ENCODE assay signal across 11 cellular contexts in the genomic region with DNA sequence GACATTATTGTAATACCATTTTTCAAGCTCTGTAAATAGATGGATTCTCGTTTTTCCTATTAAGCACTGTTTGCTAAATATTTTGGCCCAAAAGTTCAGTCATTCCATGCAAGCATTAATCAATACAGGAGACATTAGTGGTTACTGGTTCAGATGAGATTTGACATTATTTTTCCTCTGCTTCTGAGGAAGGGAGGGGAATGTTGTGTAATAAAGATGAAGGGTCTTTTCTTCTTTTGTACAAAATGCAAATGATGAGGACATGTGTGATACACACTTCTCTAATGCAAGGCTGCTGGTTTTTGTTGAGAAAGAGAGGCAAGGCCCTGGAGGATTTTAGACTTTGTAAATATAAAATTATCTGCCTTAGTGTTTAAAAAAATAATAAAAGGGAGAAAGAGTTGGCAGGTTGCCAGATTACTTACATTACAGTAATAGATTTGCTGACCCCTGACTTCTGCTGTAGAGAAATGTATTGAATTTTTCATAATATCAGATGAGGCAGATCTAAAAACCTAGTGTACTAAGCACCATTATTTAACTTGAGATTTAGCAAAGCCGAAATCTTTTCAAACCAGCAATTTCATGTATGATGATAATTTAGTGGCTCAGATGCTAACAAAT.
DNase-seq lines count a peak whose midpoint lies in the region; ATAC-seq, FAIRE-seq and TF ChIP-seq lines count a peak whose summit lies in the region.
"Had no signal": no experiment of that assay in that cellular context is flagged by ENCODE, and none has a peak within 500 bp of the region (broad histone marks: within the 10 kb centered on the region; RNA-seq: fewer than 3 reads in every experiment).

No MANE protein-coding gene starts in this region.

- H3K36me3 Mint-ChIP-seq in CD14-positive monocyte (peaks cover 14 to 15% of the 10 kb centered on the region in 2 donors), HFFc6 (ENCODE audit: low read depth) (peaks cover 65% of the 10 kb centered on the region), astrocyte (ENCODE audit: low read depth, unreplicated experiment) (peaks cover 27% of the 10 kb centered on the region)

- H3K79me2 ChIP-seq in astrocyte (ENCODE audit: insufficient read depth, low read length) (peaks cover 78% of the 10 kb centered on the region), neural cell (replicated peaks; ENCODE audit: insufficient read depth, low read length) (no peaks in the 10 kb centered on the region)
- H3K79me2 ChIP-seq: parathyroid adenoma had no signal

- no peak for TF ChIP-seq POLR2A in erythroblast (IDR thresholded peaks at IDR 0.05; ENCODE audit: low read length)

- H3K9ac ChIP-seq in astrocyte (ENCODE audit: low read length) (peak overlapping the region; percentile 62), neural cell (ENCODE audit: low read length) (peak overlapping the region; percentile 52)
- H3K9ac ChIP-seq: parathyroid adenoma had no signal

- H3K27ac ChIP-seq in astrocyte (ENCODE audit: low read depth, low read length): peak overlapping the region; percentile 20
- peak overlapping the region; percentile 87 for H3K27ac ChIP-seq in neural cell (ENCODE audit: low read length)

- peaks cover 34% of the 10 kb centered on the region for H3K4me1 Mint-ChIP-seq in CD14-positive monocyte
- H3K4me1 Mint-ChIP-seq in HFFc6 (ENCODE audit: low read depth): peaks cover 92% of the 10 kb centered on the region
- peaks cover 56% of the 10 kb centered on the region for H3K4me1 Mint-ChIP-seq in astrocyte (ENCODE audit: low read depth, unreplicated experiment)

- H3F3A ChIP-seq in neural cell (ENCODE audit: insufficient read depth, low read length, poor library complexity, severe bottlenecking): no peaks in the 10 kb centered on the region

- ATAC-seq in HG03108 (IDR thresholded peaks at IDR 0.05; ENCODE audit: unreplicated experiment): no peak

- H3K4me3 ChIP-seq in astrocyte (ENCODE audit: insufficient read depth, low read depth, low read length) (no peak overlapping the region), neural cell (ENCODE audit: low read length) (no peak overlapping the region)

- TF ChIP-seq EP300 in neural cell (conservative IDR thresholded peaks at IDR 0.05; ENCODE audit: poor library complexity, severe bottlenecking): no peak

- TF ChIP-seq RAD21 in neural cell (conservative IDR thresholded peaks at IDR 0.05): no peak

- H3K4me3 Mint-ChIP-seq in CD14-positive monocyte (no peak overlapping the region), HFFc6 (peak overlapping the region; percentile 49; the same call in 1 of the 2 replicates), astrocyte (ENCODE audit: unreplicated experiment) (no peak overlapping the region)

- no peaks in the 10 kb centered on the region for H3K9me3 Mint-ChIP-seq in CD14-positive monocyte
- H3K9me3 Mint-ChIP-seq in HFFc6: peaks cover 4% of the 10 kb centered on the region; the same call in 1 of the 2 replicates
- H3K9me3 Mint-ChIP-seq in astrocyte (ENCODE audit: unreplicated experiment): no peaks in the 10 kb centered on the region

- peak overlapping the region in 6 of 7 donors; percentile 13 to 92 (median 50) for H3K27ac Mint-ChIP-seq in CD14-positive monocyte
- peak overlapping the region; percentile 98 for H3K27ac Mint-ChIP-seq in HFFc6
- H3K27ac Mint-ChIP-seq in astrocyte (ENCODE audit: unreplicated experiment): no peak overlapping the region

- H3K27me3 Mint-ChIP-seq in CD14-positive monocyte (ENCODE audit: low read depth in 3 of 3): peaks cover 0 to 2% (median 0%) of the 10 kb centered on the region in 3 donors
- peaks cover 19% of the 10 kb centered on the region for H3K27me3 Mint-ChIP-seq in HFFc6 (ENCODE audit: insufficient read depth)
- H3K27me3 Mint-ChIP-seq in astrocyte (ENCODE audit: low read depth, unreplicated experiment): no peaks in the 10 kb centered on the region

- no peak for FAIRE-seq in astrocyte (lab: Jason Lieb, UNC)
- FAIRE-seq: H54 had no signal

- H3K4me2 ChIP-seq in astrocyte (ENCODE audit: low read length): peak overlapping the region; percentile 2
- no peak overlapping the region for H3K4me2 ChIP-seq in neural cell (ENCODE audit: low read length)

- H4K20me1 ChIP-seq in astrocyte (ENCODE audit: insufficient read depth, low read length) (peaks cover 9% of the 10 kb centered on the region), neural cell (ENCODE audit: insufficient read depth) (no peaks in the 10 kb centered on the region)

- DNase-seq in CD14-positive monocyte (ENCODE audit: low spot score) (no peak), HFFc6 (no peak), astrocyte (ENCODE audit: low read depth) (no peak), RKO (ENCODE audit: low spot score) (no peak), erythroblast (lab: John Stamatoyannopoulos, UW) (no peak)
- DNase-seq in activated CD8-positive, alpha-beta memory T cell treated with anti-CD3 and anti-CD28 coated beads, Interleukin-2, amount 50 U/mL, for 48 hours: no peak
- DNase-seq: SIG-M5 had no signal

- H2AFZ ChIP-seq in astrocyte (ENCODE audit: low read depth, low read length) (no peak overlapping the region), neural cell (ENCODE audit: low read depth, low read length) (no peak overlapping the region)
- H2AFZ ChIP-seq: parathyroid adenoma had no signal

- TF ChIP-seq CTCF in CD14-positive monocyte (IDR thresholded peaks at IDR 0.05) (no peak), HFFc6 (IDR thresholded peaks at IDR 0.05) (no peak), astrocyte (IDR thresholded peaks at IDR 0.05; ENCODE audit: insufficient read depth, low read depth, low read length) (no peak), neural cell (IDR thresholded peaks at IDR 0.05; ENCODE audit: poor library complexity, severe bottlenecking) (no peak)

- H3K9me3 ChIP-seq in astrocyte (ENCODE audit: insufficient read depth, low read depth, low read length): no peaks in the 10 kb centered on the region
- no peaks in the 10 kb centered on the region for H3K9me3 ChIP-seq in neural cell (ENCODE audit: low read length)

- H3K36me3 ChIP-seq in astrocyte (ENCODE audit: insufficient read depth, low read length) (peaks cover 15% of the 10 kb centered on the region), neural cell (ENCODE audit: insufficient read depth, low read length) (no peaks in the 10 kb centered on the region)

- peaks cover 40% of the 10 kb centered on the region for H3K4me1 ChIP-seq in astrocyte (ENCODE audit: insufficient read depth, low read length)

- H3K9me2 ChIP-seq in neural cell (ENCODE audit: insufficient read depth, low read length): no peaks in the 10 kb centered on the region

- intact Hi-C loops in CD14-positive monocyte (cut with micrococcal nuclease): no loop called here

- no peaks in the 10 kb centered on the region for H3K27me3 ChIP-seq in astrocyte (ENCODE audit: insufficient read depth, low read length)
- H3K27me3 ChIP-seq in neural cell (ENCODE audit: insufficient read depth, low read depth, low read length): no peaks in the 10 kb centered on the region

TF ChIP-seq in neural cell, 6 proteins besides CTCF, POLR2A, EP300 and RAD21:
- TF ChIP-seq, protein P1, sequence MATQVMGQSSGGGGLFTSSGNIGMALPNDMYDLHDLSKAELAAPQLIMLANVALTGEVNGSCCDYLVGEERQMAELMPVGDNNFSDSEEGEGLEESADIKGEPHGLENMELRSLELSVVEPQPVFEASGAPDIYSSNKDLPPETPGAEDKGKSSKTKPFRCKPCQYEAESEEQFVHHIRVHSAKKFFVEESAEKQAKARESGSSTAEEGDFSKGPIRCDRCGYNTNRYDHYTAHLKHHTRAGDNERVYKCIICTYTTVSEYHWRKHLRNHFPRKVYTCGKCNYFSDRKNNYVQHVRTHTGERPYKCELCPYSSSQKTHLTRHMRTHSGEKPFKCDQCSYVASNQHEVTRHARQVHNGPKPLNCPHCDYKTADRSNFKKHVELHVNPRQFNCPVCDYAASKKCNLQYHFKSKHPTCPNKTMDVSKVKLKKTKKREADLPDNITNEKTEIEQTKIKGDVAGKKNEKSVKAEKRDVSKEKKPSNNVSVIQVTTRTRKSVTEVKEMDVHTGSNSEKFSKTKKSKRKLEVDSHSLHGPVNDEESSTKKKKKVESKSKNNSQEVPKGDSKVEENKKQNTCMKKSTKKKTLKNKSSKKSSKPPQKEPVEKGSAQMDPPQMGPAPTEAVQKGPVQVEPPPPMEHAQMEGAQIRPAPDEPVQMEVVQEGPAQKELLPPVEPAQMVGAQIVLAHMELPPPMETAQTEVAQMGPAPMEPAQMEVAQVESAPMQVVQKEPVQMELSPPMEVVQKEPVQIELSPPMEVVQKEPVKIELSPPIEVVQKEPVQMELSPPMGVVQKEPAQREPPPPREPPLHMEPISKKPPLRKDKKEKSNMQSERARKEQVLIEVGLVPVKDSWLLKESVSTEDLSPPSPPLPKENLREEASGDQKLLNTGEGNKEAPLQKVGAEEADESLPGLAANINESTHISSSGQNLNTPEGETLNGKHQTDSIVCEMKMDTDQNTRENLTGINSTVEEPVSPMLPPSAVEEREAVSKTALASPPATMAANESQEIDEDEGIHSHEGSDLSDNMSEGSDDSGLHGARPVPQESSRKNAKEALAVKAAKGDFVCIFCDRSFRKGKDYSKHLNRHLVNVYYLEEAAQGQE (IDR thresholded peaks at IDR 0.05; ENCODE audit: borderline replicate concordance): no peak
- TF ChIP-seq TAF1 (IDR thresholded peaks at IDR 0.05; ENCODE audit: low read depth) (no peak), EZH2 (IDR thresholded peaks at IDR 0.05; ENCODE audit: borderline replicate concordance, insufficient read depth, low read length, poor library complexity, severe bottlenecking) (no peak), MXI1 (conservative IDR thresholded peaks at IDR 0.05; ENCODE audit: poor library complexity, severe bottlenecking) (no peak), SMC3 (conservative IDR thresholded peaks at IDR 0.05; ENCODE audit: poor library complexity) (no peak), POLR2AphosphoS5 (IDR thresholded peaks at IDR 0.05) (no peak)
